In the genomic region with DNA sequence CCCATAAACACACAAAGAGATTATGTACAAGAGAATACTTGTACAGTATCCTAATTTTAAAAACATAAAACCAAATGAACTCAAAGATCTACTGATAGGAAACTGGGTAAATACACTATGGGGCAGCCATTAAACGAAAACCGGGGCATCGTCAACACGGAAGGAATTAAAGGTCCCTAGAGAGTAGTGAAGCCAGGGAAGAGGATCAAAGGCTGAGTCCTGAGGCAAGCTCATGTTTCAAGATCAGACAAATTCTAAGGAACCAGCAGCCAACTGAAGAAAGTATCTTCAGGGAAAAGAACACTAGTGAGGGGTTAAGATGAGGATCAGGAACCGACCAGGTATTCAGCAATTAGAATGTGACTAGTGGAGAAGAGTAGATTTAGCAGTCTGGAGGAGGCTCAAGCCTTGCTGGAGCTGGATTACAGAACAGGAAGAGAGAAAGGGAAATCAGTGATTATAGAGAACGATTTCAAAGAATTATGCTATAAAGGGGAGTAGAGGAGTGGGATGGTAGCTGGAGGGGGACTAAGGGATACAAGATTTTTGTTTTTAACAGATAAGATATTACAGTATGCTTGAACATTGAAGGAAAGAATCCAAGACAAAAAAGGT, we compare ENCODE assay signal across 10 cellular contexts. TPM values are rescaled to one million over a fixed set of nuclear protein-coding genes. Genes with fewer than 3 reads are reported as not detected.
DNase-seq lines count a peak whose midpoint lies in the region; ATAC-seq and TF ChIP-seq lines count a peak whose summit lies in the region.
"Had no signal": no experiment of that assay in that cellular context is flagged by ENCODE, and none has a peak within 500 bp of the region (broad histone marks: within the 10 kb centered on the region; RNA-seq: fewer than 3 reads in every experiment).

No MANE protein-coding gene starts in this region.

- H3K4me3 ChIP-seq in right atrium auricular region (no peak overlapping the region), transverse colon (no peak overlapping the region)

- peak overlapping the region in 1 of 2 donors; percentile 33 for H3K27ac ChIP-seq in right atrium auricular region
- peak overlapping the region in 3 of 4 donors; percentile 5 to 36 (median 26) for H3K27ac ChIP-seq in transverse colon
- H3K27ac ChIP-seq in caudate nucleus (ENCODE audit: low read depth, low read length), result no peak overlapping the region

- CTCF ChIA-PET in T-cell (lab: Charles Lee), result interaction anchor here (0.5 to 1.3 kb wide), 3 partner anchors 21 to 618 kb away, joined by 3 to 4 read pairs (median 4); no protein-coding TSS in a partner anchor

- intact Hi-C loops in Right ventricle myocardium superior (cut with DNase I), result no loop called here
- intact Hi-C loops in transverse colon (cut with DNase I; ENCODE audit: low total_unique reads), result no loop called here

- H3K27me3 Mint-ChIP-seq in T-cell, result no peaks in the 10 kb centered on the region

- peaks cover 57% of the 10 kb centered on the region for H3K36me3 Mint-ChIP-seq in T-cell

- H3K4me1 ChIP-seq in right atrium auricular region (peaks cover 0 to 30% of the 10 kb centered on the region in 2 donors), transverse colon (peaks cover 4 to 38% (median 24%) of the 10 kb centered on the region in 4 donors)

- no peaks in the 10 kb centered on the region for H3K9me3 Mint-ChIP-seq in T-cell

- H3K4me3 Mint-ChIP-seq in T-cell, result no peak overlapping the region

- ATAC-seq in Right ventricle myocardium superior (ENCODE audit: poor library complexity) (peak; percentile 44), T-cell (replicated peaks in 1 of 4) (no peak)

- peak overlapping the region; percentile 44 to 57 for H3K27ac Mint-ChIP-seq in T-cell

- in situ Hi-C loops in transverse colon (cut with MboI; ENCODE audit: low pct_ligation_motif_present in 1 of 4, low pct_unique_long_range_greater_than_20kb in 1 of 4, low sequenced_read_pairs in 3 of 4), result no loop called here

- 33 to 50% methylated on average over 6 of the region's 6 CpGs for WGBS in transverse colon (ENCODE audit: low coverage in 1 of 2), 2 donors

- DNase-seq in Right ventricle myocardium superior (no peak), right atrium auricular region (ENCODE audit: low spot score) (no peak), T-cell (no peak), left kidney (ENCODE audit: low read depth, low spot score) (peak; percentile 50), transverse colon (no peak), DMS53 treated with DMSO at 0.1 percent for 48 hours (lab: John Stamatoyannopoulos, UW; ENCODE audit: unreplicated experiment) (no peak), caudate nucleus (lab: John Stamatoyannopoulos, UW) (no peak), cortex of kidney (lab: John Stamatoyannopoulos, UW) (no peak)
- DNase-seq: central memory CD4-positive, alpha-beta T cell; NK-92 treated with Interleukin-12 subunit alpha and Interleukin-12 subunit beta, amount 100 ng/mL, for 24 hours had no signal

- no peak for TF ChIP-seq POLR2A in transverse colon (IDR thresholded peaks at IDR 0.05)

- peaks cover 17% of the 10 kb centered on the region for H3K36me3 ChIP-seq in right atrium auricular region
- peaks cover 0 to 13% (median under 1%) of the 10 kb centered on the region in 4 donors for H3K36me3 ChIP-seq in transverse colon

- H3K27me3 ChIP-seq in right atrium auricular region (no peaks in the 10 kb centered on the region), transverse colon (no peaks in the 10 kb centered on the region)

- no peak for TF ChIP-seq CTCF in right atrium auricular region (IDR thresholded peaks at IDR 0.05)
- TF ChIP-seq CTCF in transverse colon (IDR thresholded peaks at IDR 0.05), result no peak

- no peak for TF ChIP-seq EP300 in transverse colon (IDR thresholded peaks at IDR 0.05; ENCODE audit: low read depth)

- peaks cover 37 to 54% (median 51%) of the 10 kb centered on the region in 3 donors for H3K4me1 Mint-ChIP-seq in T-cell

- POLR2A ChIA-PET in T-cell (lab: Charles Lee), result no interaction called here

- H3K9me3 ChIP-seq in right atrium auricular region, result no peaks in the 10 kb centered on the region
- no peaks in the 10 kb centered on the region for H3K9me3 ChIP-seq in transverse colon

RNA-seq across cellular contexts. Expression of a gene that starts 23.7 kb away (rescaled TPM):
- 46.0 TPM for total RNA-seq in Right ventricle myocardium superior
- 10 to 100 TPM; 32.9 to 36.6 TPM for total RNA-seq in right atrium auricular region
- total RNA-seq in T-cell, result 10 to 100 TPM; 44.2 to 55.2 (median 52.7) TPM
- total RNA-seq in transverse colon, result 10 to 100 TPM; 29.5 to 64.8 (median 43.5) TPM
